Comparison of ENCODE assay signal across 8 cellular contexts in genomic region chr4:6855692-6856297, GRCh38. TPM values are rescaled to one million over a fixed set of nuclear protein-coding genes. Genes with fewer than 3 reads are reported as not detected.
DNase-seq lines count a peak whose midpoint lies in the region; ATAC-seq and TF ChIP-seq lines count a peak whose summit lies in the region.

No MANE protein-coding gene starts in this region.

- intact Hi-C loops in colonic mucosa (cut with DNase I): no loop called here

- no peak overlapping the region for H3K4me3 Mint-ChIP-seq in IgD-negative memory B cell
- H3K4me3 Mint-ChIP-seq in activated T-cell treated with anti-CD3 and anti-CD28 coated beads, Interleukin-2, amount 50 U/mL, for 72 hours: peak overlapping the region in 1 of 2 donors; percentile 78

- H3K27ac ChIP-seq in colonic mucosa: no peak overlapping the region

- H3K27ac Mint-ChIP-seq in IgD-negative memory B cell: peak overlapping the region in 2 of 3 donors; percentile 19 to 37
- peak overlapping the region; percentile 98 for H3K27ac Mint-ChIP-seq in activated T-cell treated with anti-CD3 and anti-CD28 coated beads, Interleukin-2, amount 50 U/mL, for 72 hours

- H3K27me3 ChIP-seq in colonic mucosa: no peaks in the 10 kb centered on the region

- no peaks in the 10 kb centered on the region for H3K27me3 Mint-ChIP-seq in IgD-negative memory B cell
- H3K27me3 Mint-ChIP-seq in activated T-cell treated with anti-CD3 and anti-CD28 coated beads, Interleukin-2, amount 50 U/mL, for 72 hours (ENCODE audit: low read depth): no peaks in the 10 kb centered on the region

- H3K9me3 Mint-ChIP-seq in IgD-negative memory B cell: no peaks in the 10 kb centered on the region
- peaks cover 1 to 4% of the 10 kb centered on the region in 2 donors for H3K9me3 Mint-ChIP-seq in activated T-cell treated with anti-CD3 and anti-CD28 coated beads, Interleukin-2, amount 50 U/mL, for 72 hours

- TF ChIP-seq CTCF in colonic mucosa (IDR thresholded peaks at IDR 0.05): no peak

- no peaks in the 10 kb centered on the region for H3K4me1 ChIP-seq in colonic mucosa

- peaks cover 10% of the 10 kb centered on the region for H3K36me3 Mint-ChIP-seq in IgD-negative memory B cell
- peaks cover 11 to 30% of the 10 kb centered on the region in 2 donors for H3K36me3 Mint-ChIP-seq in activated T-cell treated with anti-CD3 and anti-CD28 coated beads, Interleukin-2, amount 50 U/mL, for 72 hours (ENCODE audit: insufficient read depth in 2 of 2)

- peak; percentile 95 for ATAC-seq in GM21619 (IDR thresholded peaks at IDR 0.05; ENCODE audit: unreplicated experiment)
- ATAC-seq in activated T-cell treated with anti-CD3 and anti-CD28 coated beads, Interleukin-2, amount 50 U/mL, for 72 hours (replicated peaks in 1 of 2): peak; percentile 93 to 96

- H3K4me3 ChIP-seq in colonic mucosa: no peak overlapping the region

- no peaks in the 10 kb centered on the region for H3K36me3 ChIP-seq in colonic mucosa

- no peaks in the 10 kb centered on the region for H3K9me3 ChIP-seq in colonic mucosa

- H3K9ac ChIP-seq in colonic mucosa (ENCODE audit: low read depth in 2 of 2, low read length in 2 of 2): no peak overlapping the region

- H3K4me1 Mint-ChIP-seq in IgD-negative memory B cell: peaks cover 13 to 26% (median 19%) of the 10 kb centered on the region in 3 donors
- peaks cover 16% of the 10 kb centered on the region for H3K4me1 Mint-ChIP-seq in activated T-cell treated with anti-CD3 and anti-CD28 coated beads, Interleukin-2, amount 50 U/mL, for 72 hours (ENCODE audit: low read depth)

- peak; percentile 33 for DNase-seq in NOMO-1 treated with DMSO at 0.1 percent for 48 hours (lab: John Stamatoyannopoulos, UW; ENCODE audit: unreplicated experiment)
- no peak for DNase-seq in NOMO-1 treated with dmso at 0.1 percent for 144 hours (lab: John Stamatoyannopoulos, UW; ENCODE audit: unreplicated experiment)
- peak; percentile 19 to 27 for DNase-seq in activated T-cell treated with anti-CD3 and anti-CD28 coated beads, Interleukin-2, amount 50 U/mL, for 72 hours
- peak; percentile 57 for DNase-seq in hepatic stellate cell (ENCODE audit: low spot score)
- DNase-seq in DMS79 (lab: John Stamatoyannopoulos, UW): no peak
- DNase-seq in colonic mucosa: no peak

RNA-seq across cellular contexts. Expression of gene TBC1D14, which starts 53.8 kb away (rescaled TPM):
- polyA plus RNA-seq in IgD-negative memory B cell: 28.2 TPM
- total RNA-seq in activated T-cell treated with anti-CD3 and anti-CD28 coated beads, Interleukin-2, amount 50 U/mL, for 72 hours: 10 to 100 TPM; 26.5 to 32.4 TPM
- total RNA-seq in colonic mucosa: 10 to 100 TPM; 43.2 to 46.6 TPM

Comparison
In these comparisons a context has a peak if more than half of its experiments do, and no peak if none do; other contexts are left out.
1. DNase-seq: peak in NOMO-1 treated with DMSO at 0.1 percent for 48 hours (single experiment), activated T-cell treated with anti-CD3 and anti-CD28 coated beads, Interleukin-2, amount 50 U/mL, for 72 hours (2 of 2) and hepatic stellate cell (single experiment); none in NOMO-1 treated with dmso at 0.1 percent for 144 hours (single experiment), DMS79 (single experiment) and colonic mucosa (single experiment).